Comparison of ENCODE assay signal across 9 cellular contexts in the genomic region with DNA sequence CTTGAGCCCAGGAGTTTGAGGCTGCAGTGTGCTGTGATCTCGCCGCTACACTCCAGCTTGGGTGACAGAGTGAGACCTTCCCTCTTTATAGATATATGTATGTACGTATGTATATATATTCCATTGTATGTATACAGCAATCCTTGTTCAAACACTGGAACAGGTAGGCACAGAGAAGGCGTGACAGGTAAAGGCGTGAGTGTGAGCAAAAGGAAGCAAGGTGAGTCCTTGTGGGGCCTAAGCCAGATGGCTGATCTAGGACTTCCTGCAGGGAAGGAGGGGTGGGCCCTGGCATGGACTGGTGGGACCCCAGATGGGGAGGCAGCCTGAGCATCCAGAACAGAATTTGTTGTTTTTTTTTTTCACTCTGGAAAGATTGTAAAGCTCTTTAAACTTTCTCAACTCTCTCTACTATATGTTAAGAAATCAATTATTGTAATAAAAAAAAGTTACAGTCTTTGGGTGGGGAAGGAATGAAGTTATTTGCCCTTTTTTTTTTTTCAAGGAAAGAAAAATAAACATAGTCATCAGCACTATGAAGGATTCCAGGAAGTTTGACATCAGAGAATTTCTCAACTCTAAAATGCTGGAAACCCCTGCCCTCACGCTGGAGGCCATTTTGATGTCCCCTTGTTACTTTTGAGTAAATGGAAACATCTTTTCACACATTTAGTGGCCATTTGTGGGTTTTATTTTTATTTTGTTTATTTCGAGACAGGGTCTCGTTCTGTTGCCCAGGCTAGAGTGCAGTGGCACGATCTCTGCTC. TPM values are rescaled to one million over a fixed set of nuclear protein-coding genes. Genes with fewer than 3 reads are reported as not detected.
DNase-seq lines count a peak whose midpoint lies in the region; ATAC-seq and TF ChIP-seq lines count a peak whose summit lies in the region.
"Had no signal": no experiment of that assay in that cellular context is flagged by ENCODE, and none has a peak within 500 bp of the region (broad histone marks: within the 10 kb centered on the region; RNA-seq: fewer than 3 reads in every experiment).

No MANE protein-coding gene starts in this region.

- no peak for TF ChIP-seq RAD21 in liver (IDR thresholded peaks at IDR 0.05)

- no peak overlapping the region for H3K4me3 ChIP-seq in right atrium auricular region
- no peak overlapping the region for H3K4me3 ChIP-seq in astrocyte of the spinal cord (ENCODE audit: low read depth, low read length)
- no peak overlapping the region for H3K4me3 ChIP-seq in liver (ENCODE audit: low read depth in 1 of 3, low read length in 3 of 3)
- no peak overlapping the region for H3K4me3 ChIP-seq in upper lobe of right lung

- H3K9ac ChIP-seq in liver (ENCODE audit: low read depth in 1 of 2, low read length in 2 of 2): no peak overlapping the region

- ATAC-seq in Right ventricle myocardium superior (ENCODE audit: poor library complexity) (no peak), upper lobe of right lung (no peak), HG03095 (IDR thresholded peaks at IDR 0.05; ENCODE audit: unreplicated experiment) (no peak)

- H3K4me1 ChIP-seq in right atrium auricular region: peaks cover 0 to 50% of the 10 kb centered on the region in 2 donors
- peaks cover 4 to 15% (median 10%) of the 10 kb centered on the region in 4 donors for H3K4me1 ChIP-seq in liver (ENCODE audit: control insufficient read depth in 4 of 4, insufficient read depth in 4 of 4, low read length in 3 of 4)
- H3K4me1 ChIP-seq in upper lobe of right lung: peaks cover 43% of the 10 kb centered on the region

- no peaks in the 10 kb centered on the region for H3K9me3 ChIP-seq in right atrium auricular region
- H3K9me3 ChIP-seq in liver (ENCODE audit: control insufficient read depth in 4 of 4, low read length in 3 of 4): no peaks in the 10 kb centered on the region
- H3K9me3 ChIP-seq in upper lobe of right lung: no peaks in the 10 kb centered on the region

- intact Hi-C loops in Right ventricle myocardium superior (cut with DNase I) (no loop called here), upper lobe of right lung (cut with DNase I) (no loop called here)

- H3K36me3 ChIP-seq in right atrium auricular region (no peaks in the 10 kb centered on the region), liver (ENCODE audit: control insufficient read depth in 4 of 4, insufficient read depth in 3 of 4, low read depth in 1 of 4, low read length in 3 of 4) (peaks cover 0 to 2% (median 0%) of the 10 kb centered on the region in 4 donors), upper lobe of right lung (no peaks in the 10 kb centered on the region)

- WGBS in liver: 84% methylated on average over 9 of the region's 9 CpGs

- TF ChIP-seq CTCF in right atrium auricular region (IDR thresholded peaks at IDR 0.05) (no peak), astrocyte of the spinal cord (IDR thresholded peaks at IDR 0.05; ENCODE audit: low read depth, low read length) (no peak), liver (IDR thresholded peaks at IDR 0.05; ENCODE audit: low read depth, low read length, missing input control) (no peak), upper lobe of right lung (IDR thresholded peaks at IDR 0.05) (no peak)

- DNase-seq in right atrium auricular region (ENCODE audit: low spot score): no peak
- DNase-seq in Right ventricle myocardium superior: no peak
- peak; percentile 71 for DNase-seq in astrocyte of the spinal cord (ENCODE audit: low read depth, low spot score)
- no peak for DNase-seq in upper lobe of right lung
- DNase-seq in central memory CD4-positive, alpha-beta T cell: no peak
- no peak for DNase-seq in NCI-H226
- DNase-seq: anterior cingulate cortex had no signal

- no peaks in the 10 kb centered on the region for H3K27me3 ChIP-seq in right atrium auricular region
- H3K27me3 ChIP-seq in liver (ENCODE audit: control insufficient read depth in 4 of 4, insufficient read depth in 4 of 4, low read length in 3 of 4): no peaks in the 10 kb centered on the region
- no peaks in the 10 kb centered on the region for H3K27me3 ChIP-seq in upper lobe of right lung

- in situ Hi-C loops in astrocyte of the spinal cord (cut with HindIII; ENCODE audit: low sequenced_read_pairs): no loop called here

- peak overlapping the region; percentile 75 to 81 for H3K27ac ChIP-seq in right atrium auricular region
- H3K27ac ChIP-seq in liver (ENCODE audit: low read depth in 1 of 2, low read length in 2 of 2): peak overlapping the region; percentile 31 to 34
- peak overlapping the region; percentile 80 for H3K27ac ChIP-seq in upper lobe of right lung

TF ChIP-seq in liver, 16 proteins besides CTCF, POLR2A, EP300 and RAD21:
- TF ChIP-seq REST (IDR thresholded peaks at IDR 0.05) (no peak), YY1 (IDR thresholded peaks at IDR 0.05) (peak; percentile 74)

RNA-seq across cellular contexts. Expression of gene STXBP1, which starts 38.9 kb away (rescaled TPM):
- total RNA-seq in right atrium auricular region (10 to 100 TPM; 44.9 to 72.8 TPM), Right ventricle myocardium superior (50.9 TPM), liver (1 to 10 TPM; 1.7 to 4.6 TPM), upper lobe of right lung (92.1 TPM)
- 1 to 10 TPM; 2.2 to 2.3 TPM for polyA plus RNA-seq in liver
